Comparison of ENCODE assay signal across 8 cellular contexts in the genomic region with DNA sequence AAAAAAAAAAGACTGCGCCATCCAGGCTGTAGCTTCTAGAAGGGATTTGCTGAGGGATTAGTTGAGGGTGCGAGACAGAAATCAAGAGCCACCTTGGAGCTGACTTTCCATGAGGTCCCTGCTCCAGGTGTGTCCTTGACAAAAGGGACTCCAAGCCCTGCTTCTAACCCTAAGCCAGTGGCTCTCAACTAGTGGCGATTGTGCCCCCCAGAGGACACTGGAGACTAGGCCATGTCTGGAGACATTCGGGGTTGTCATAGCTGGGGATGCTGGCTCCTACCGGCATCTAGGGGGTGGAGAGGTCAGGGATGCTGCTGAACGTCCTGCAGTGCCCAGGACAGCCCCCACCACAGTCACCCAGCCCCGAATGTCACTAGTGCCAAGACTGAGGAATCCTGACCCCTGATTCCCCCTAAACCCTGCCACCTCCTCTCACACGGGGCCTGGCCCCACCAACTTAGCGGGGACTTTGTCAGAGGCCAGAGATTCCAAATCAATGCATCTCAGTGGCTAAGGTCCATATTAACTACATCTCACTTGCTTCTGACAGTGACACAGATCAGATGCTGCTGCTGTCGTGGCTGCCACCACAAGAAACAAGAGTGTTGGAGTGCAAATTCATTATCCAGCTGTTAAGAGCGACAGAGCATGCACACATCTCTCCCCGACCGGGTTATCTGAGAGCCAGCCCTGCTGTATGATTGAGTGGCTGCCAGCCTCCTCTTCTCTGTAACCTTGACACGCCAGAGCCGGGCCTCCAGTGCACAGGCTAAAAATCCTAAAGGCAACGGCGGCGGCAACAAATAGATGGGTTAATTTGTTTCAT. TPM values are rescaled to one million over a fixed set of nuclear protein-coding genes. Genes with fewer than 3 reads are reported as not detected.
DNase-seq lines count a peak whose midpoint lies in the region; ATAC-seq, FAIRE-seq and TF ChIP-seq lines count a peak whose summit lies in the region.

No MANE protein-coding gene starts in this region.

- H3K4me3 ChIP-seq in keratinocyte (ENCODE audit: control insufficient read depth in 2 of 3, extremely low read depth in 1 of 3, insufficient read depth in 2 of 3, low read depth in 1 of 3, low read length in 3 of 3) = no peak overlapping the region

- DNase-seq in Daoy (ENCODE audit: low read depth) (peak; percentile 45), keratinocyte (ENCODE audit: low read depth, low spot score) (no peak), ureter (ENCODE audit: low spot score) (no peak)
- no peak for DNase-seq in activated T-helper 1 cell treated with anti-CD3 and anti-CD28 coated beads, Interleukin-12 subunit alpha, Interleukin-12 subunit beta, Interleukin-2, Interleukin-4 antibody, amounts not matched to agents 30 ng/mL and 10 ng/mL and 1 ng/mL, durations not matched to agents 14 hours and 24 hours and 36 hours (ENCODE audit: low spot score)

- H3K27ac ChIP-seq in VCaP (peak overlapping the region; percentile 87), keratinocyte (ENCODE audit: control insufficient read depth, insufficient read depth, low read length) (no peak overlapping the region)

- no peaks in the 10 kb centered on the region for H3K36me3 Mint-ChIP-seq in activated T-helper 1 cell treated with anti-CD3 and anti-CD28 coated beads, Interleukin-12 subunit alpha, Interleukin-12 subunit beta, Interleukin-2, Interleukin-4 antibody, amounts not matched to agents 30 ng/mL and 10 ng/mL and 1 ng/mL, durations not matched to agents 14 hours and 24 hours and 36 hours (ENCODE audit: low read depth)

- peaks cover 16% of the 10 kb centered on the region for H3K4me1 Mint-ChIP-seq in activated T-helper 1 cell treated with anti-CD3 and anti-CD28 coated beads, Interleukin-12 subunit alpha, Interleukin-12 subunit beta, Interleukin-2, Interleukin-4 antibody, amounts not matched to agents 30 ng/mL and 10 ng/mL and 1 ng/mL, durations not matched to agents 14 hours and 24 hours and 36 hours (ENCODE audit: low read depth)

- H3K79me2 ChIP-seq in keratinocyte (ENCODE audit: control insufficient read depth, insufficient read depth, low read length) = no peaks in the 10 kb centered on the region

- dilution Hi-C loops in keratinocyte (cut with MboI; ENCODE audit: extremely low pct_ligation_motif_present, low sequenced_read_pairs) = no loop called here

- no peak overlapping the region for H3K4me3 Mint-ChIP-seq in activated T-helper 1 cell treated with anti-CD3 and anti-CD28 coated beads, Interleukin-12 subunit alpha, Interleukin-12 subunit beta, Interleukin-2, Interleukin-4 antibody, amounts not matched to agents 30 ng/mL and 10 ng/mL and 1 ng/mL, durations not matched to agents 14 hours and 24 hours and 36 hours

- peaks cover 33% of the 10 kb centered on the region for H3K27me3 ChIP-seq in keratinocyte (ENCODE audit: control insufficient read depth, extremely low read depth, insufficient read depth, low read length)

- intact Hi-C loops in activated T-helper 1 cell treated with anti-CD3 and anti-CD28 coated beads, Interleukin-12 subunit alpha, Interleukin-12 subunit beta, Interleukin-2, Interleukin-4 antibody, amounts not matched to agents 30 ng/mL and 10 ng/mL and 1 ng/mL, durations not matched to agents 14 hours and 24 hours and 36 hours (cut with micrococcal nuclease) = no loop called here

- H3K9ac ChIP-seq in keratinocyte (ENCODE audit: control insufficient read depth, extremely low read depth, insufficient read depth, low read length) = no peak overlapping the region

- H3K4me2 ChIP-seq in keratinocyte (ENCODE audit: control insufficient read depth, extremely low read depth, insufficient read depth, low read depth, low read length) = no peak overlapping the region

- no peaks in the 10 kb centered on the region for H3K36me3 ChIP-seq in keratinocyte (ENCODE audit: control insufficient read depth in 2 of 2, extremely low read depth in 1 of 2, insufficient read depth in 2 of 2, low read length in 2 of 2)

- H4K20me1 ChIP-seq in keratinocyte (ENCODE audit: control insufficient read depth, extremely low read depth, insufficient read depth, low read length) = no peaks in the 10 kb centered on the region

- peaks cover 6% of the 10 kb centered on the region for H3K4me1 ChIP-seq in keratinocyte (ENCODE audit: control insufficient read depth, extremely low read depth, insufficient read depth, low read length)

- peak; percentile 32; the same call in 1 of the 2 replicates for TF ChIP-seq CTCF in LNCAP (IDR thresholded peaks at IDR 0.05)
- TF ChIP-seq CTCF in VCaP (conservative IDR thresholded peaks at IDR 0.05) = peak; percentile 60
- TF ChIP-seq CTCF in keratinocyte (optimal IDR thresholded peaks at IDR 0.05 in 1 of 3, IDR thresholded peaks at IDR 0.05 in 1 of 3, conservative IDR thresholded peaks at IDR 0.05 in 1 of 3; ENCODE audit: extremely low read depth in 1 of 3, insufficient read depth in 2 of 3, low read length in 3 of 3) = peak in 2 of 3 experiments; percentile 21 to 55

- no peaks in the 10 kb centered on the region for H3K9me3 ChIP-seq in keratinocyte (ENCODE audit: control insufficient read depth, low read depth, low read length)

- ATAC-seq in GM21529 (IDR thresholded peaks at IDR 0.05; ENCODE audit: unreplicated experiment) = no peak
- ATAC-seq in HG03571 (IDR thresholded peaks at IDR 0.05; ENCODE audit: unreplicated experiment) = no peak

- H3K9me3 Mint-ChIP-seq in activated T-helper 1 cell treated with anti-CD3 and anti-CD28 coated beads, Interleukin-12 subunit alpha, Interleukin-12 subunit beta, Interleukin-2, Interleukin-4 antibody, amounts not matched to agents 30 ng/mL and 10 ng/mL and 1 ng/mL, durations not matched to agents 14 hours and 24 hours and 36 hours = no peaks in the 10 kb centered on the region

- no peak overlapping the region for H2AFZ ChIP-seq in keratinocyte (ENCODE audit: control insufficient read depth, low read length)

- H3K27ac Mint-ChIP-seq in activated T-helper 1 cell treated with anti-CD3 and anti-CD28 coated beads, Interleukin-12 subunit alpha, Interleukin-12 subunit beta, Interleukin-2, Interleukin-4 antibody, amounts not matched to agents 30 ng/mL and 10 ng/mL and 1 ng/mL, durations not matched to agents 14 hours and 24 hours and 36 hours = no peak overlapping the region

- H3K27me3 Mint-ChIP-seq in activated T-helper 1 cell treated with anti-CD3 and anti-CD28 coated beads, Interleukin-12 subunit alpha, Interleukin-12 subunit beta, Interleukin-2, Interleukin-4 antibody, amounts not matched to agents 30 ng/mL and 10 ng/mL and 1 ng/mL, durations not matched to agents 14 hours and 24 hours and 36 hours (ENCODE audit: insufficient read depth) = peaks cover 18% of the 10 kb centered on the region

- H3K9me1 ChIP-seq in keratinocyte (ENCODE audit: control insufficient read depth, extremely low read depth, insufficient read depth, low read length) = no peaks in the 10 kb centered on the region

- no peak for FAIRE-seq in keratinocyte (lab: Jason Lieb, UNC)

RNA-seq across cellular contexts. Expression of a gene that starts 40.4 kb away (rescaled TPM):
- 38.9 and 53.5 TPM in 2 replicates for total RNA-seq in Daoy (2014; rRNA removed; shearing (Covaris generic))
- polyA plus RNA-seq in keratinocyte = 15.8 to 17.1 TPM (median 16.8 TPM) in 3 replicates
- 10.0 TPM for polyA plus RNA-seq in keratinocyte (2011; ENCODE audit: low read depth)
- polyA plus RNA-seq in keratinocyte (2011; cell fraction: cytosol; rRNA removed) = 18.7 and 18.9 TPM in 2 replicates
- polyA plus RNA-seq in keratinocyte (2011; cell fraction: nucleus; rRNA removed) = 10.0 and 10.6 TPM in 2 replicates
- 12.8 and 21.5 TPM in 2 replicates for polyA plus RNA-seq in keratinocyte (2012; ENCODE audit: low replicate concordance)
- polyA minus RNA-seq in keratinocyte = 21.2 to 22.4 TPM (median 22.2 TPM) in 3 replicates
- 26.9 TPM for polyA minus RNA-seq in keratinocyte (2011; cell fraction: cytosol; rRNA and poly(A)+ RNA removed)
- 10.7 and 12.4 TPM in 2 replicates for polyA minus RNA-seq in keratinocyte (2011; cell fraction: nucleus; rRNA and poly(A)+ RNA removed)
- 31.0 and 39.0 TPM in 2 replicates for total RNA-seq in activated T-helper 1 cell treated with anti-CD3 and anti-CD28 coated beads, Interleukin-12 subunit alpha, Interleukin-12 subunit beta, Interleukin-2, Interleukin-4 antibody, amounts not matched to agents 30 ng/mL and 10 ng/mL and 1 ng/mL, durations not matched to agents 14 hours and 24 hours and 36 hours
- total RNA-seq in ureter = 22.6 TPM

RNA-seq across cellular contexts. Expression of a gene that starts 40.6 kb away (rescaled TPM):
- 4.6 and 11.4 TPM in 2 replicates for total RNA-seq in Daoy (2014; rRNA removed; shearing (Covaris generic))
- polyA plus RNA-seq in keratinocyte = 0.61 to 0.96 TPM (median 0.95 TPM) in 3 replicates
- polyA plus RNA-seq in keratinocyte (2011; ENCODE audit: low read depth) = 0.15 TPM
- polyA plus RNA-seq in keratinocyte (2011; cell fraction: cytosol; rRNA removed) = 0.64 and 0.87 TPM in 2 replicates
- polyA plus RNA-seq in keratinocyte (2011; cell fraction: nucleus; rRNA removed) = 1.2 and 1.3 TPM in 2 replicates
- polyA plus RNA-seq in keratinocyte (2012; ENCODE audit: low replicate concordance) = 0.20 and 0.83 TPM in 2 replicates
- polyA minus RNA-seq in keratinocyte = 1.2 to 2.6 TPM (median 1.5 TPM) in 3 replicates
- 1.2 TPM for polyA minus RNA-seq in keratinocyte (2011; cell fraction: cytosol; rRNA and poly(A)+ RNA removed)
- 1.8 and 2.0 TPM in 2 replicates for polyA minus RNA-seq in keratinocyte (2011; cell fraction: nucleus; rRNA and poly(A)+ RNA removed)
- total RNA-seq in activated T-helper 1 cell treated with anti-CD3 and anti-CD28 coated beads, Interleukin-12 subunit alpha, Interleukin-12 subunit beta, Interleukin-2, Interleukin-4 antibody, amounts not matched to agents 30 ng/mL and 10 ng/mL and 1 ng/mL, durations not matched to agents 14 hours and 24 hours and 36 hours = 8.0 and 11.8 TPM in 2 replicates
- total RNA-seq in ureter = 7.2 TPM
